Comparison of ENCODE assay signal across 17 cellular contexts in genomic region chr1:42290130-42290529, GRCh38.
"Had no signal": no experiment of that assay in that cellular context is flagged by ENCODE, and none has a peak within 500 bp of the region (broad histone marks: within the 10 kb centered on the region; RNA-seq: fewer than 3 reads in every experiment).

No MANE protein-coding gene starts in this region.

- H3K27me3 ChIP-seq: right lobe of liver, spleen, tibial nerve, vagina had no signal

- H3K36me3 Mint-ChIP-seq: natural killer cell had no signal

- H3K9me3 Mint-ChIP-seq: activated B cell treated with CpG ODN at 0.5 μM for 24 hours; activated CD4-positive, alpha-beta T cell treated with anti-CD3 and anti-CD28 coated beads, Interleukin-2, amount 10 ng/mL, durations not matched to agents 7 days and 5 days; activated T-helper 17 cell treated with anti-CD3 and anti-CD28 coated beads, Interleukin-2, amount 50 U/mL, for 72 hours; natural killer cell; stimulated activated memory B cell treated with anti-CD40 and anti-IgM and Interleukin-4, amounts not matched to agents 10 μg/mL and 1 μg/mL and 100 μg/mL, for 72 hours had no signal

- H3K9me3 ChIP-seq: right lobe of liver, spleen, vagina had no signal

- H3K27ac Mint-ChIP-seq: activated B cell treated with CpG ODN at 0.5 μM for 24 hours; activated CD4-positive, alpha-beta T cell treated with anti-CD3 and anti-CD28 coated beads, Interleukin-2, amount 10 ng/mL, durations not matched to agents 7 days and 5 days; activated naive CD4-positive, alpha-beta T cell treated with anti-CD3 and anti-CD28 coated beads, Interleukin-2, amount 10 ng/mL, durations not matched to agents 7 days and 5 days; activated T-helper 17 cell treated with anti-CD3 and anti-CD28 coated beads, Interleukin-2, amount 50 U/mL, for 72 hours; brain had no signal

- H3K36me3 ChIP-seq: right lobe of liver, vagina had no signal

- H3K4me3 Mint-ChIP-seq: activated B cell treated with CpG ODN at 0.5 μM for 24 hours; activated CD4-positive, alpha-beta T cell treated with anti-CD3 and anti-CD28 coated beads, Interleukin-2, amount 10 ng/mL, durations not matched to agents 7 days and 5 days; activated naive CD4-positive, alpha-beta T cell treated with anti-CD3 and anti-CD28 coated beads, Interleukin-2, amount 10 ng/mL, durations not matched to agents 7 days and 5 days; activated T-helper 17 cell treated with anti-CD3 and anti-CD28 coated beads, Interleukin-2, amount 50 U/mL, for 72 hours; brain; natural killer cell; stimulated activated memory B cell treated with anti-CD40 and anti-IgM and Interleukin-4, amounts not matched to agents 10 μg/mL and 1 μg/mL and 100 μg/mL, for 72 hours had no signal

- H3K27me3 Mint-ChIP-seq: activated B cell treated with CpG ODN at 0.5 μM for 24 hours; activated CD4-positive, alpha-beta T cell treated with anti-CD3 and anti-CD28 coated beads, Interleukin-2, amount 10 ng/mL, durations not matched to agents 7 days and 5 days; activated naive CD4-positive, alpha-beta T cell treated with anti-CD3 and anti-CD28 coated beads, Interleukin-2, amount 10 ng/mL, durations not matched to agents 7 days and 5 days; activated T-helper 17 cell treated with anti-CD3 and anti-CD28 coated beads, Interleukin-2, amount 50 U/mL, for 72 hours; brain; stimulated activated memory B cell treated with anti-CD40 and anti-IgM and Interleukin-4, amounts not matched to agents 10 μg/mL and 1 μg/mL and 100 μg/mL, for 72 hours had no signal

- H3K27ac ChIP-seq: right lobe of liver, spleen, tibial nerve, vagina had no signal

- H3K4me3 ChIP-seq: right lobe of liver, spleen, tibial nerve, vagina had no signal

- ATAC-seq: activated T-helper 17 cell treated with anti-CD3 and anti-CD28 coated beads, Interleukin-2, amount 50 U/mL, for 72 hours; natural killer cell; right lobe of liver; stimulated activated memory B cell treated with anti-CD40 and anti-IgM and Interleukin-4, amounts not matched to agents 10 μg/mL and 1 μg/mL and 100 μg/mL, for 72 hours had no signal

- DNase-seq: activated B cell treated with CpG ODN at 0.5 μM for 24 hours; activated CD4-positive, alpha-beta T cell treated with anti-CD3 and anti-CD28 coated beads, Interleukin-2, amount 10 ng/mL, durations not matched to agents 7 days and 5 days; activated naive CD4-positive, alpha-beta T cell treated with anti-CD3 and anti-CD28 coated beads, Interleukin-2, amount 10 ng/mL, durations not matched to agents 7 days and 5 days; activated T-cell treated with anti-CD3 and anti-CD28 coated beads for 4 hours; cerebellar nuclear complex; dermis blood vessel endothelial cell; foreskin melanocyte; head of caudate nucleus; natural killer cell; right lobe of liver; spleen; stimulated activated CD4-positive, alpha-beta T cell treated with anti-CD3 and anti-CD28 coated beads, Interleukin-1b, Interleukin-23, amount 100 ng/mL, for 48 hours had no signal

- H3K4me1 ChIP-seq: right lobe of liver, spleen had no signal

- H3K4me1 Mint-ChIP-seq: activated CD4-positive, alpha-beta T cell treated with anti-CD3 and anti-CD28 coated beads, Interleukin-2, amount 10 ng/mL, durations not matched to agents 7 days and 5 days; activated naive CD4-positive, alpha-beta T cell treated with anti-CD3 and anti-CD28 coated beads, Interleukin-2, amount 10 ng/mL, durations not matched to agents 7 days and 5 days; brain had no signal
